In the genomic region with DNA sequence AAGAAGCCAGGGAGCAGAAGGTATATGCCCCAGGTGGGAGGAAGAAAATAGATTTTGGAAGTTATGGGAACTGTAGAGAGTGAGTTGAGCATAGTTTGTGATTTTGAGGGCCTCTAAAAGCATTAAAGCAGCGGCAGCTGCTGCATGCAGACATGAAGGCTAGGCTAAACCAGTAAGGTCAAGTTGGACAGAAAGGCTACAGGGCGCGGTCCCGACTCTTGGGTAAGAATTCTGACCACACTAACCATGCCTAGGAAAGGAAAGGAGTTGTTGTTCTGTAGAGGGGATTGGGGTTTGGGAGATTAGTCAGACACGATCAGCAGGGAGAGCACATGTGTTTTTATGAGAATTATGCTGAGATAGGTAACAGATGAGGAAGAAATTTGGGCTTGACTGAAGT, we compare ENCODE assay signal across 2 cellular contexts. TPM values are rescaled to one million over a fixed set of nuclear protein-coding genes. Genes with fewer than 3 reads are reported as not detected.
"Had no signal": no experiment of that assay in that cellular context is flagged by ENCODE, and none has a peak within 500 bp of the region (broad histone marks: within the 10 kb centered on the region; RNA-seq: fewer than 3 reads in every experiment).

No MANE protein-coding gene starts in this region.

RNA-seq across cellular contexts. Expression of gene F3, which starts 27.2 kb away (rescaled TPM):
- polyA plus RNA-seq: immature natural killer cell; naive thymus-derived CD4-positive, alpha-beta T cell had no signal
